8 cellular contexts compared by ENCODE assay signal in genomic region chr3:106333911-106334618, GRCh38.
DNase-seq lines count a peak whose midpoint lies in the region; ATAC-seq lines count a peak whose summit lies in the region.

No MANE protein-coding gene starts in this region.

- H3K27me3 Mint-ChIP-seq in activated T-cell treated with anti-CD3 and anti-CD28 coated beads, Interleukin-2, amount 50 U/mL, for 4 hours (ENCODE audit: low read depth) = no peaks in the 10 kb centered on the region

- peaks cover 76% of the 10 kb centered on the region for H3K4me1 Mint-ChIP-seq in activated T-cell treated with anti-CD3 and anti-CD28 coated beads, Interleukin-2, amount 50 U/mL, for 4 hours (ENCODE audit: low read depth)

- DNase-seq in activated T-cell treated with anti-CD3 and anti-CD28 coated beads, Interleukin-2, amount 50 U/mL, for 4 hours = peak; percentile 46
- peak; percentile 54 for DNase-seq in non-pigmented ciliary epithelial cell (ENCODE audit: low read depth)
- no peak for DNase-seq in SW480 (ENCODE audit: low spot score)
- no peak for DNase-seq in NCI-H2227 (lab: John Stamatoyannopoulos, UW; ENCODE audit: unreplicated experiment)
- no peak for DNase-seq in NCI-H345 treated with DMSO at 0.1 percent for 48 hours (lab: John Stamatoyannopoulos, UW; ENCODE audit: unreplicated experiment)
- no peak for DNase-seq in OCI-M2 (lab: John Stamatoyannopoulos, UW; ENCODE audit: unreplicated experiment)

- peak overlapping the region; percentile 57 for H3K4me3 Mint-ChIP-seq in activated T-cell treated with anti-CD3 and anti-CD28 coated beads, Interleukin-2, amount 50 U/mL, for 4 hours

- ATAC-seq in GM18909 (IDR thresholded peaks at IDR 0.05; ENCODE audit: poor library complexity, unreplicated experiment) (peak; percentile 75), HG03066 (IDR thresholded peaks at IDR 0.05; ENCODE audit: low read depth, unreplicated experiment) (peak; percentile 61)
- ATAC-seq in activated T-cell treated with anti-CD3 and anti-CD28 coated beads, Interleukin-2, amount 50 U/mL, for 4 hours = peak; percentile 77 to 85

- H3K36me3 Mint-ChIP-seq in activated T-cell treated with anti-CD3 and anti-CD28 coated beads, Interleukin-2, amount 50 U/mL, for 4 hours (ENCODE audit: insufficient read depth) = no peaks in the 10 kb centered on the region

- H3K9me3 Mint-ChIP-seq in activated T-cell treated with anti-CD3 and anti-CD28 coated beads, Interleukin-2, amount 50 U/mL, for 4 hours = no peaks in the 10 kb centered on the region

Comparison
In these comparisons a context has a peak if more than half of its experiments do, and no peak if none do; other contexts are left out.
1. DNase-seq: peak in activated T-cell treated with anti-CD3 and anti-CD28 coated beads, Interleukin-2, amount 50 U/mL, for 4 hours (single experiment) and non-pigmented ciliary epithelial cell (single experiment); none in SW480 (single experiment), NCI-H2227 (single experiment), NCI-H345 treated with DMSO at 0.1 percent for 48 hours (single experiment) and OCI-M2 (single experiment).
2. Peak in every context shown above with its lines, with median percentiles within 50 percentile points of each other: ATAC-seq.